Comparison of ENCODE assay signal across 18 cellular contexts in the genomic region with DNA sequence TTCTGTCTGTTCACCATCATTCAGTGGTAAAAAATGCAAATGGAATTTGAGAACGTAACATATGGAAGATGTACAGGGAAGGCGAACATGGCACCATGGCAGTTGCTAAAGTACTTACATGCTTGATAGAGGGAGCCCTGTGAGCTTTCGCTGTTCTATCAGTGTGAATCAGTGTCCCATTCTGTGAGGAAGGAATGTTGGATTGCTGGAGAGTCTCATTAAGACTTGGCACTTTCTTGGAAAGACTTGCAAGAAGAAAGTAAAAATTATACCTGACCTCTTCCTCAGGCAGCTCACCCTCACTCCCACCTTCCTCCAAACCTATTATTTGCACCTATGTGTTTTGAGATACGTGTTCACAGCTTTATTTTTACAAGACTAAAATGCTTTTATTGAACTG. TPM values are rescaled to one million over a fixed set of nuclear protein-coding genes. Genes with fewer than 3 reads are reported as not detected.
"Had no signal": no experiment of that assay in that cellular context is flagged by ENCODE, and none has a peak within 500 bp of the region (broad histone marks: within the 10 kb centered on the region; RNA-seq: fewer than 3 reads in every experiment).

No MANE protein-coding gene starts in this region.

- H3K9me3 ChIP-seq: SK-N-SH had no signal

- H3K9me2 ChIP-seq: SK-N-SH had no signal

- H3K27ac ChIP-seq: RWPE1 had no signal

- H3K4me2 ChIP-seq: SK-N-SH had no signal

- DNase-seq: IMR-90, Karpas-422, KG1, MM.1S, NCI-H1092 treated with DMSO at 0.1 percent for 48 hours, NCI-H1436, NCI-H187, NCI-H2029, NCI-H2081 treated with DMSO at 0.1 percent for 48 hours, NCI-H2171, NCI-H524, NCI-H526 treated with DMSO at 0.1 percent for 48 hours, NCI-H774, PC-3, SHP77, SK-N-SH had no signal

RNA-seq across cellular contexts. Expression of a gene that starts 43.5 kb away (rescaled TPM):
- total RNA-seq: HepG2, IMR-90 had no signal
- polyA plus RNA-seq: HepG2, IMR-90, SK-N-SH had no signal
